Comparison of ENCODE assay signal across 14 cellular contexts in genomic region chr12:12810507-12811143, GRCh38. TPM values are rescaled to one million over a fixed set of nuclear protein-coding genes. Genes with fewer than 3 reads are reported as not detected.
DNase-seq lines count a peak whose midpoint lies in the region; ATAC-seq, FAIRE-seq and TF ChIP-seq lines count a peak whose summit lies in the region.
"Had no signal": no experiment of that assay in that cellular context is flagged by ENCODE, and none has a peak within 500 bp of the region (broad histone marks: within the 10 kb centered on the region; RNA-seq: fewer than 3 reads in every experiment).

No MANE protein-coding gene starts in this region.

- H3K9me3 Mint-ChIP-seq in activated naive CD8-positive, alpha-beta T cell treated with anti-CD3 and anti-CD28 coated beads, Interleukin-2, amount 10 ng/mL, durations not matched to agents 7 days and 5 days, result no peaks in the 10 kb centered on the region
- H3K9me3 Mint-ChIP-seq in activated naive CD8-positive, alpha-beta T cell treated with anti-CD3 and anti-CD28 coated beads, Interleukin-2, amount 50 U/mL, for 24 hours, result no peaks in the 10 kb centered on the region
- H3K9me3 Mint-ChIP-seq in activated B cell treated with CpG ODN at 0.5 μM for 24 hours, result no peaks in the 10 kb centered on the region

- no peak for FAIRE-seq in frontal cortex (lab: Jason Lieb, UNC)

- CTCF ChIA-PET in activated B cell treated with CpG ODN at 0.5 μM for 24 hours (lab: Charles Lee), result interaction anchor here (1.2 to 7.9 kb wide), 2 partner anchors 22 to 73 kb away, joined by 3 to 71 read pairs; no protein-coding TSS in a partner anchor

- POLR2A ChIA-PET in activated naive CD8-positive, alpha-beta T cell treated with anti-CD3 and anti-CD28 coated beads, Interleukin-2, amount 10 ng/mL, durations not matched to agents 7 days and 5 days (lab: Charles Lee), result interaction anchor here (0.5 to 3.8 kb wide), 3 partner anchors 22 to 85 kb away, joined by 4 to 24 read pairs (median 4); no protein-coding TSS in a partner anchor
- POLR2A ChIA-PET in activated B cell treated with CpG ODN at 0.5 μM for 24 hours (lab: Charles Lee), result interaction anchor here (0.6 to 4.2 kb wide), 2 partner anchors 23 to 88 kb away, joined by 3 to 36 read pairs; no protein-coding TSS in a partner anchor

- H3K27me3 Mint-ChIP-seq in activated naive CD8-positive, alpha-beta T cell treated with anti-CD3 and anti-CD28 coated beads, Interleukin-2, amount 10 ng/mL, durations not matched to agents 7 days and 5 days, result no peaks in the 10 kb centered on the region
- no peaks in the 10 kb centered on the region for H3K27me3 Mint-ChIP-seq in activated naive CD8-positive, alpha-beta T cell treated with anti-CD3 and anti-CD28 coated beads, Interleukin-2, amount 50 U/mL, for 24 hours
- no peaks in the 10 kb centered on the region for H3K27me3 Mint-ChIP-seq in activated B cell treated with CpG ODN at 0.5 μM for 24 hours

- TF ChIP-seq CTCF in activated B cell treated with CpG ODN at 0.5 μM for 24 hours (IDR thresholded peaks at IDR 0.05) (no peak), testis (IDR thresholded peaks at IDR 0.05) (no peak), prostate gland (IDR thresholded peaks at IDR 0.05) (no peak)

- intact Hi-C loops in activated B cell treated with CpG ODN at 0.5 μM for 24 hours (cut with micrococcal nuclease), result loop anchor here (5.0 kb wide), 2 partner anchors 727 to 1962 kb away; a partner anchor contains a TSS
- intact Hi-C loops in testis (cut with DNase I; ENCODE audit: low total_unique reads), result no loop called here
- intact Hi-C loops in prostate gland (cut with DNase I), result no loop called here

- H3K4me3 ChIP-seq in HUES48 (ENCODE audit: low read depth, low read length) (no peak overlapping the region), testis (no peak overlapping the region), prostate gland (no peak overlapping the region)

- no peak overlapping the region for H3K4me3 Mint-ChIP-seq in activated naive CD8-positive, alpha-beta T cell treated with anti-CD3 and anti-CD28 coated beads, Interleukin-2, amount 10 ng/mL, durations not matched to agents 7 days and 5 days
- H3K4me3 Mint-ChIP-seq in activated naive CD8-positive, alpha-beta T cell treated with anti-CD3 and anti-CD28 coated beads, Interleukin-2, amount 50 U/mL, for 24 hours, result no peak overlapping the region
- no peak overlapping the region for H3K4me3 Mint-ChIP-seq in activated B cell treated with CpG ODN at 0.5 μM for 24 hours

- H3K4me1 Mint-ChIP-seq in activated naive CD8-positive, alpha-beta T cell treated with anti-CD3 and anti-CD28 coated beads, Interleukin-2, amount 10 ng/mL, durations not matched to agents 7 days and 5 days, result peaks cover 69% of the 10 kb centered on the region
- H3K4me1 Mint-ChIP-seq in activated naive CD8-positive, alpha-beta T cell treated with anti-CD3 and anti-CD28 coated beads, Interleukin-2, amount 50 U/mL, for 24 hours, result peaks cover 55% of the 10 kb centered on the region
- peaks cover 71% of the 10 kb centered on the region for H3K4me1 Mint-ChIP-seq in activated B cell treated with CpG ODN at 0.5 μM for 24 hours

- peaks cover 14% of the 10 kb centered on the region for H3K36me3 Mint-ChIP-seq in activated naive CD8-positive, alpha-beta T cell treated with anti-CD3 and anti-CD28 coated beads, Interleukin-2, amount 10 ng/mL, durations not matched to agents 7 days and 5 days
- peaks cover 20% of the 10 kb centered on the region for H3K36me3 Mint-ChIP-seq in activated naive CD8-positive, alpha-beta T cell treated with anti-CD3 and anti-CD28 coated beads, Interleukin-2, amount 50 U/mL, for 24 hours (ENCODE audit: low read depth)
- H3K36me3 Mint-ChIP-seq in activated B cell treated with CpG ODN at 0.5 μM for 24 hours (ENCODE audit: low read depth), result peaks cover 19% of the 10 kb centered on the region

- no peak for DNase-seq in activated naive CD8-positive, alpha-beta T cell treated with anti-CD3 and anti-CD28 coated beads, Interleukin-2, amount 10 ng/mL, durations not matched to agents 7 days and 5 days
- DNase-seq in activated naive CD8-positive, alpha-beta T cell treated with anti-CD3 and anti-CD28 coated beads, Interleukin-2, amount 50 U/mL, for 24 hours, result no peak
- DNase-seq in activated B cell treated with CpG ODN at 0.5 μM for 24 hours, result no peak
- peak; percentile 42 for DNase-seq in testis
- no peak for DNase-seq in frontal cortex (ENCODE audit: low spot score in 2 of 2)
- no peak for DNase-seq in prostate gland (ENCODE audit: low spot score)
- DNase-seq: DMS79; GOT3; hippocampal formation; KBM-7; NCI-H226; stimulated activated CD4-positive, alpha-beta T cell treated with anti-CD3 and anti-CD28 coated beads, Interleukin-2, amount 100 ng/mL, for 48 hours had no signal

- peak overlapping the region; percentile 38 for H3K27ac Mint-ChIP-seq in activated naive CD8-positive, alpha-beta T cell treated with anti-CD3 and anti-CD28 coated beads, Interleukin-2, amount 10 ng/mL, durations not matched to agents 7 days and 5 days
- no peak overlapping the region for H3K27ac Mint-ChIP-seq in activated naive CD8-positive, alpha-beta T cell treated with anti-CD3 and anti-CD28 coated beads, Interleukin-2, amount 50 U/mL, for 24 hours
- peak overlapping the region; percentile 21 for H3K27ac Mint-ChIP-seq in activated B cell treated with CpG ODN at 0.5 μM for 24 hours

- H3K9me3 ChIP-seq in HUES48 (ENCODE audit: control insufficient read depth, insufficient read depth, low read length), result no peaks in the 10 kb centered on the region
- H3K9me3 ChIP-seq in testis, result no peaks in the 10 kb centered on the region
- no peaks in the 10 kb centered on the region for H3K9me3 ChIP-seq in prostate gland

- WGBS in testis, 2 donors, result 61 to 71% methylated on average over 12 of the region's 12 CpGs
- 86% methylated on average over 12 of the region's 12 CpGs for WGBS in prostate gland

- H3K27me3 ChIP-seq in HUES48 (ENCODE audit: control insufficient read depth, insufficient read depth, low read length) (no peaks in the 10 kb centered on the region), testis (no peaks in the 10 kb centered on the region), prostate gland (replicated peaks; ENCODE audit: insufficient read depth) (no peaks in the 10 kb centered on the region)

- H3K4me1 ChIP-seq in HUES48 (ENCODE audit: control insufficient read depth, insufficient read depth, low read length) (0 out of 2 replicates have a peak, but pooled peaks cover 5% of the 10 kb centered on the region), testis (peaks cover 45% of the 10 kb centered on the region), prostate gland (replicated peaks) (peaks cover 5% of the 10 kb centered on the region)

- H3K9ac ChIP-seq in HUES48 (ENCODE audit: low read depth, low read length), result no peak overlapping the region

- peaks cover 9% of the 10 kb centered on the region for H3K36me3 ChIP-seq in HUES48 (ENCODE audit: control insufficient read depth, insufficient read depth, low read length)
- no peaks in the 10 kb centered on the region for H3K36me3 ChIP-seq in testis (ENCODE audit: low read depth, missing control alignments)
- H3K36me3 ChIP-seq in prostate gland, result no peaks in the 10 kb centered on the region

- TF ChIP-seq POLR2A in testis (IDR thresholded peaks at IDR 0.05), result no peak
- no peak for TF ChIP-seq POLR2A in prostate gland (IDR thresholded peaks at IDR 0.05)

- no peak for ATAC-seq in activated naive CD8-positive, alpha-beta T cell treated with anti-CD3 and anti-CD28 coated beads, Interleukin-2, amount 10 ng/mL, durations not matched to agents 7 days and 5 days (ENCODE audit: low read depth)
- ATAC-seq in activated naive CD8-positive, alpha-beta T cell treated with anti-CD3 and anti-CD28 coated beads, Interleukin-2, amount 50 U/mL, for 24 hours, result no peak
- ATAC-seq in activated B cell treated with CpG ODN at 0.5 μM for 24 hours (ENCODE audit: low read depth), result no peak
- ATAC-seq: activated CD4-positive, CD25-positive, alpha-beta regulatory T cell treated with anti-CD3 and anti-CD28 coated beads, Interleukin-2, amount 50 U/mL, for 24 hours had no signal

- H3K27ac ChIP-seq in HUES48 (ENCODE audit: low read depth, low read length) (peak overlapping the region; percentile 50), testis (peak overlapping the region; percentile 63), prostate gland (no peak overlapping the region)

RNA-seq across cellular contexts. Expression of gene DDX47, which starts 2.5 kb away (rescaled TPM):
- 10 to 100 TPM; 56.3 to 60.8 TPM for total RNA-seq in activated naive CD8-positive, alpha-beta T cell treated with anti-CD3 and anti-CD28 coated beads, Interleukin-2, amount 10 ng/mL, durations not matched to agents 7 days and 5 days
- total RNA-seq in activated B cell treated with CpG ODN at 0.5 μM for 24 hours (97.1 and 98.5 TPM in 2 replicates), testis (10 to 100 TPM; 82.4 to 85.4 TPM), frontal cortex (62.4 TPM), prostate gland (10 to 100 TPM; 44.6 to 74.8 TPM)
- 52.4 TPM for polyA plus RNA-seq in testis (ENCODE audit: insufficient read depth, low read depth, low replicate concordance)

RNA-seq across cellular contexts. Expression of gene APOLD1, which starts 25.2 kb away (rescaled TPM):
- total RNA-seq in activated naive CD8-positive, alpha-beta T cell treated with anti-CD3 and anti-CD28 coated beads, Interleukin-2, amount 10 ng/mL, durations not matched to agents 7 days and 5 days, result 10 to 100 TPM; 10.3 to 12.1 TPM
- total RNA-seq in activated B cell treated with CpG ODN at 0.5 μM for 24 hours (0.75 and 0.81 TPM in 2 replicates), testis (1 to 10 TPM; 9.2 to 9.7 TPM), frontal cortex (20.0 TPM), prostate gland (10 to 100 TPM; 10.7 to 16.1 TPM)
- 8.2 TPM for polyA plus RNA-seq in testis (ENCODE audit: insufficient read depth, low read depth, low replicate concordance)

Comparison
In these comparisons a context has a peak if more than half of its experiments do, and no peak if none do; other contexts are left out.
1. H3K27ac ChIP-seq: peak in HUES48 (single experiment) and testis (2 of 2); none in prostate gland (0 of 2).